Comparison of ENCODE assay signal across 1 cellular context in genomic region chr2:28950941-28951630, GRCh38.
TF ChIP-seq lines count a peak whose summit lies in the region.

No MANE protein-coding gene starts in this region.

TF ChIP-seq in SK-N-SH treated with all-trans-retinoic acid at 6 μM for 48 hours, 23 proteins besides CTCF, POLR2A, EP300 and RAD21:
- TF ChIP-seq TSHZ2 (CRISPR knock-in tag; IDR thresholded peaks at IDR 0.05) = no peak
- no peak for TF ChIP-seq POU6F1 (CRISPR knock-in tag; IDR thresholded peaks at IDR 0.05; ENCODE audit: borderline replicate concordance, low read depth)
- no peak for TF ChIP-seq CSDC2 (CRISPR knock-in tag; IDR thresholded peaks at IDR 0.05)
- no peak for TF ChIP-seq ZC3H10 (CRISPR knock-in tag; IDR thresholded peaks at IDR 0.05)
- TF ChIP-seq ESRRG (CRISPR knock-in tag; IDR thresholded peaks at IDR 0.05) = no peak
- no peak for TF ChIP-seq ARNTL (CRISPR knock-in tag; IDR thresholded peaks at IDR 0.05; ENCODE audit: borderline replicate concordance, low read depth)
- no peak for TF ChIP-seq CREB5 (CRISPR knock-in tag; IDR thresholded peaks at IDR 0.05; ENCODE audit: low read depth)
- TF ChIP-seq ZNF8 (CRISPR knock-in tag; IDR thresholded peaks at IDR 0.05) = no peak
- TF ChIP-seq ZNF70 (CRISPR knock-in tag; IDR thresholded peaks at IDR 0.05) = no peak
- no peak for TF ChIP-seq ISL1 (CRISPR knock-in tag; IDR thresholded peaks at IDR 0.05)
